Comparison of ENCODE assay signal across 8 cellular contexts in genomic region chr18:32469190-32469611, GRCh38. TPM values are rescaled to one million over a fixed set of nuclear protein-coding genes. Genes with fewer than 3 reads are reported as not detected.
A peak's percentile ranks its signal among the peaks of the same experiment; 100 is the strongest.
DNase-seq lines count a peak whose midpoint lies in the region; ATAC-seq and FAIRE-seq lines count a peak whose summit lies in the region.

No MANE protein-coding gene starts in this region.

- H3K4me1 ChIP-seq in HUES64 (ENCODE audit: insufficient read depth, low read length), result peaks cover 19% of the 10 kb centered on the region

- no peaks in the 10 kb centered on the region for H3K9me3 ChIP-seq in HUES64 (ENCODE audit: insufficient read depth, low read depth, low read length)

- peak overlapping the region; percentile 79 for H3K4me3 ChIP-seq in HUES64 (ENCODE audit: low read length)

- no peak overlapping the region for H3K9ac ChIP-seq in HUES64 (ENCODE audit: low read depth, low read length)

- peaks cover 34% of the 10 kb centered on the region for H3K27me3 ChIP-seq in HUES64 (ENCODE audit: insufficient read depth, low read length)

- 32% methylated on average over 8 of the region's 8 CpGs for WGBS in HUES64

- H3K36me3 ChIP-seq in HUES64 (ENCODE audit: insufficient read depth, low read length), result no peaks in the 10 kb centered on the region

- peak in 12 of 14 donors; percentile 12 to 79 (median 44) for DNase-seq in C1 segment of cervical spinal cord (lab: John Stamatoyannopoulos, UW)
- peak; percentile 60 for DNase-seq in SK-N-DZ (ENCODE audit: low spot score)
- DNase-seq in mucosa of gallbladder (ENCODE audit: low spot score), result peak; percentile 30
- peak; percentile 27 for DNase-seq in urothelium cell line (ENCODE audit: low spot score)
- no peak for DNase-seq in activated effector memory CD4-positive, alpha-beta T cell treated with Interleukin-2 at 50 U/mL for 16 hours
- no peak for DNase-seq in CD1c-positive myeloid dendritic cell (ENCODE audit: extremely low spot score)

- no peak for FAIRE-seq in urothelium cell line (lab: Jason Lieb, UNC)

- ATAC-seq in esophagus mucosa, result peak; percentile 32

- no peak overlapping the region for H3K27ac ChIP-seq in HUES64 (ENCODE audit: low read depth, low read length)

RNA-seq across cellular contexts. Expression of gene GAREM1, which starts 1.5 kb away (rescaled TPM):
- polyA plus RNA-seq in HUES64 (2013, experiment 1 of 2), result 4.3 TPM
- polyA plus RNA-seq in HUES64 (2013, experiment 2 of 2), result 4.8 TPM
- polyA plus RNA-seq in SK-N-DZ (2014; cell fraction: cytosol; rRNA removed), result 1.4 and 3.1 TPM in 2 replicates
- polyA plus RNA-seq in SK-N-DZ (2014; cell fraction: nucleus; rRNA removed), result 0.49 and 0.73 TPM in 2 replicates
- 22.9 TPM for total RNA-seq in esophagus mucosa
- 10.7 TPM for total RNA-seq in mucosa of gallbladder

Comparison
In these comparisons a context has a peak if more than half of its experiments do, and no peak if none do; other contexts are left out.
1. DNase-seq: peak in C1 segment of cervical spinal cord (12 of 14), SK-N-DZ (single experiment), mucosa of gallbladder (single experiment) and urothelium cell line (single experiment); none in activated effector memory CD4-positive, alpha-beta T cell treated with Interleukin-2 at 50 U/mL for 16 hours (single experiment) and CD1c-positive myeloid dendritic cell (single experiment).